8 cellular contexts compared by ENCODE assay signal in genomic region chr1:167220537-167221125, GRCh38. TPM values are rescaled to one million over a fixed set of nuclear protein-coding genes. Genes with fewer than 3 reads are reported as not detected.
DNase-seq lines count a peak whose midpoint lies in the region; ATAC-seq and TF ChIP-seq lines count a peak whose summit lies in the region.

Gene POU2F1, plus strand, starts transcription at chr1:167220886. Its CDS starts 12 bp downstream, at chr1:167220898.

- BruUV-seq in PC-3 (replicated peaks; lab: Mats Ljungman, UMichigan) = no TSS peak

- no peaks in the 10 kb centered on the region for H3K36me3 ChIP-seq in PC-3 (ENCODE audit: low read depth, low read length)
- no peaks in the 10 kb centered on the region for H3K36me3 ChIP-seq in mucosa of rectum (ENCODE audit: control insufficient read depth in 2 of 2, insufficient read depth in 2 of 2, low read length in 2 of 2)

- intact Hi-C loops in PC-3 (cut with micrococcal nuclease) = loop anchor here (1.0 to 5.0 kb wide), 7 partner anchors 98 to 717 kb away; partner anchors contain the start of genes DCAF6 and MPC2

- H3K9me2 ChIP-seq in PC-3 (replicated peaks; ENCODE audit: low read length) = no peaks in the 10 kb centered on the region

- H2AFZ ChIP-seq in PC-3 (ENCODE audit: low read length) = peak within 1 kb of the TSS; percentile 97

- POLR2A ChIA-PET in PC-3 (lab: Charles Lee; ENCODE audit: unreplicated experiment) = interaction anchor here (0.5 to 2.0 kb wide), 11 partner anchors 10 to 1402 kb away, joined by 3 to 13 read pairs (median 6); partner anchors contain the start of gene CREG1

- H4K20me1 ChIP-seq in PC-3 (ENCODE audit: low read length) = peaks cover 17% of the 10 kb centered on the region

- CTCF ChIA-PET in PC-3 (lab: Charles Lee) = interaction anchor here (0.5 to 1.8 kb wide), 44 partner anchors 9 to 1587 kb away, joined by 3 to 21 read pairs (median 5); partner anchors contain the start of genes CREG1 and POGK

- peaks cover 53% of the 10 kb centered on the region for H3K79me2 ChIP-seq in PC-3 (ENCODE audit: low read length)

- H3K27me3 ChIP-seq in PC-3 (ENCODE audit: low read length) = no peaks in the 10 kb centered on the region
- no peaks in the 10 kb centered on the region for H3K27me3 ChIP-seq in mucosa of rectum (ENCODE audit: control insufficient read depth in 2 of 2, insufficient read depth in 2 of 2, low read length in 2 of 2)

- H3F3A ChIP-seq in PC-3 (ENCODE audit: low read length, unreplicated experiment) = no peaks in the 10 kb centered on the region

- peak; percentile 48 for TF ChIP-seq POLR2A in erythroblast (IDR thresholded peaks at IDR 0.05; ENCODE audit: low read length)

- TF ChIP-seq CTCF in PC-3 (conservative IDR thresholded peaks at IDR 0.05; ENCODE audit: low read depth, low read length) = peak; percentile 69

- H3K4me2 ChIP-seq in PC-3 (ENCODE audit: low read length) = peak within 1 kb of the TSS; percentile 100

- DNase-seq in DMS53 (lab: John Stamatoyannopoulos, UW) (peak; percentile 98), PC-3 (peak; percentile 100), erythroblast (lab: John Stamatoyannopoulos, UW) (peak; percentile 99 to 100)
- DNase-seq in Jurkat, Clone E6-1 (ENCODE audit: low read depth, low spot score) = peak; percentile 97
- peak; percentile 99 for DNase-seq in activated T-cell treated with anti-CD3 and anti-CD28 coated beads, Interleukin-2, amount 50 U/mL, for 1 hour
- DNase-seq in stimulated activated CD8-positive, alpha-beta memory T cell treated with anti-CD3 and anti-CD28 coated beads, Interleukin-4, amount 100 ng/mL, for 48 hours = peak; percentile 98

- H3K9ac ChIP-seq in PC-3 (ENCODE audit: low read length) = peak within 1 kb of the TSS; percentile 97
- H3K9ac ChIP-seq in mucosa of rectum (ENCODE audit: low read depth in 1 of 2, low read length in 2 of 2) = peak within 1 kb of the TSS; percentile 91 to 92

- peaks cover 28% of the 10 kb centered on the region for H3K4me1 ChIP-seq in PC-3 (ENCODE audit: insufficient read depth, low read length)
- peaks cover 20 to 22% of the 10 kb centered on the region in 2 donors for H3K4me1 ChIP-seq in mucosa of rectum (ENCODE audit: control insufficient read depth in 2 of 2, insufficient read depth in 2 of 2, low read length in 2 of 2)

- H3K9me3 ChIP-seq in PC-3 (ENCODE audit: low read length) = no peaks in the 10 kb centered on the region
- no peaks in the 10 kb centered on the region for H3K9me3 ChIP-seq in mucosa of rectum (ENCODE audit: control insufficient read depth in 2 of 2, low read length in 2 of 2)

- H3K4me3 ChIP-seq in Jurkat, Clone E6-1 (ENCODE audit: low read length) = peak within 1 kb of the TSS; percentile 85
- H3K4me3 ChIP-seq in PC-3 (ENCODE audit: low read length) (peak within 1 kb of the TSS; percentile 94), mucosa of rectum (ENCODE audit: low read length in 2 of 2) (peak within 1 kb of the TSS; percentile 93 to 94)

- H3K27ac ChIP-seq in PC-3 (ENCODE audit: low read length) = peak within 1 kb of the TSS; percentile 97
- peak within 1 kb of the TSS; percentile 97 to 98 for H3K27ac ChIP-seq in mucosa of rectum (ENCODE audit: low read depth in 2 of 2, low read length in 2 of 2)

- ATAC-seq in GM21619 (IDR thresholded peaks at IDR 0.05; ENCODE audit: unreplicated experiment) (peak; percentile 46), PC-3 (peak; percentile 76)

RNA-seq across cellular contexts. Expression of gene POU2F1, which starts in this region (rescaled TPM):
- 3.0 TPM for polyA plus RNA-seq in Jurkat, Clone E6-1 (2012; ENCODE audit: insufficient read depth, insufficient read length)
- 8.7 and 17.9 TPM in 2 replicates for total RNA-seq in PC-3 (2014; rRNA removed)

Comparison
In these comparisons a context has a peak if more than half of its experiments do, and no peak if none do; other contexts are left out.
1. Peak in every context shown above with its lines: DNase-seq, ATAC-seq, H3K4me3 ChIP-seq and H3K27ac ChIP-seq.